Comparison of ENCODE assay signal across 14 cellular contexts in the genomic region with DNA sequence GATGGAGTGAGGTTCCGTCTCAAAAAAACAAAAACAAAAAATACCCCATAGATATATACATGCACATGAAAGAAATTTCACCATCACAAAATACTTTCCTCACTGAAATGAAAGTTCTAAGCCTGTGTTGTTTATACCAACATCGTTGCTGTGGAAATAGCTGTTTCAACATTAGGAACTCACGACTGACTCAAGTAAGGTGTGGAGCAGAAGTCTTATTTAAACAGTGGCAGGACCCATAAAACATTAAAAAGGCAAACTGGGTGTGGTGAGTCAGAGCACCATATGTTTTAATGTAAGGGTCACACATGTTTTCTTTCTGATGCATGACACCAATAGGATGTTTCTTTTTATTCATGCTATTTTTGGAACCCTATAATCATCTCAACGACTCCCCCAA. TPM values are rescaled to one million over a fixed set of nuclear protein-coding genes. Genes with fewer than 3 reads are reported as not detected.
DNase-seq lines count a peak whose midpoint lies in the region; ATAC-seq, FAIRE-seq and TF ChIP-seq lines count a peak whose summit lies in the region.
"Had no signal": no experiment of that assay in that cellular context is flagged by ENCODE, and none has a peak within 500 bp of the region (broad histone marks: within the 10 kb centered on the region; RNA-seq: fewer than 3 reads in every experiment).

No MANE protein-coding gene starts in this region.

- peak; percentile 84 for ATAC-seq in esophagus mucosa
- no peak for ATAC-seq in activated naive CD4-positive, alpha-beta T cell treated with anti-CD3 and anti-CD28 coated beads, Interleukin-2, amount 50 U/mL, for 72 hours

- H3K27me3 ChIP-seq in stomach: no peaks in the 10 kb centered on the region

- no peak for TF ChIP-seq CTCF in stomach (IDR thresholded peaks at IDR 0.05)

- no peak for TF ChIP-seq EP300 in stomach (IDR thresholded peaks at IDR 0.05)

- no peak overlapping the region for H3K27ac Mint-ChIP-seq in activated naive CD4-positive, alpha-beta T cell treated with anti-CD3 and anti-CD28 coated beads, Interleukin-2, amount 50 U/mL, for 72 hours
- H3K27ac Mint-ChIP-seq: activated CD4-positive, alpha-beta T cell treated with anti-CD3 and anti-CD28 coated beads, Interleukin-2, amount 10 ng/mL, durations not matched to agents 24 days and 14 days; activated naive CD8-positive, alpha-beta T cell treated with anti-CD3 and anti-CD28 coated beads, Interleukin-2, amount 10 ng/mL, durations not matched to agents 7 days and 5 days; memory B cell had no signal

- WGBS in stomach, 5 donors: 28 to 48% (median 35%) methylated on average over 4 of the region's 4 CpGs

- H3K9me3 ChIP-seq in stomach: no peaks in the 10 kb centered on the region

- no peaks in the 10 kb centered on the region for H3K36me3 ChIP-seq in stomach

- DNase-seq in ELR (ENCODE audit: low read depth) (peak; percentile 83), NCI-H748 treated with DMSO at 0.1 percent for 48 hours (lab: John Stamatoyannopoulos, UW) (peak; percentile 91), stomach (no peak), NCI-H1048 (lab: John Stamatoyannopoulos, UW) (no peak), HTR-8/SVneo (ENCODE audit: insufficient read length, low spot score) (no peak), HEK293T (ENCODE audit: extremely low spot score) (no peak)
- DNase-seq in activated naive CD4-positive, alpha-beta T cell treated with anti-CD3 and anti-CD28 coated beads, Interleukin-2, amount 50 U/mL, for 72 hours (ENCODE audit: low spot score in 2 of 2): no peak
- DNase-seq: activated CD4-positive, alpha-beta T cell treated with anti-CD3 and anti-CD28 coated beads, Interleukin-2, amount 10 ng/mL, durations not matched to agents 24 days and 14 days; activated naive CD8-positive, alpha-beta T cell treated with anti-CD3 and anti-CD28 coated beads, Interleukin-2, amount 10 ng/mL, durations not matched to agents 7 days and 5 days; foreskin melanocyte; RPMI8226 had no signal

- intact Hi-C loops in stomach (cut with DNase I; ENCODE audit: low total_unique reads): no loop called here

- H3K36me3 Mint-ChIP-seq in activated naive CD4-positive, alpha-beta T cell treated with anti-CD3 and anti-CD28 coated beads, Interleukin-2, amount 50 U/mL, for 72 hours: no peaks in the 10 kb centered on the region
- H3K36me3 Mint-ChIP-seq: activated naive CD8-positive, alpha-beta T cell treated with anti-CD3 and anti-CD28 coated beads, Interleukin-2, amount 10 ng/mL, durations not matched to agents 7 days and 5 days; memory B cell had no signal

- H3K27ac ChIP-seq in stomach: peak overlapping the region in 4 of 5 donors; percentile 24 to 70 (median 45)

- H3K4me1 ChIP-seq in stomach: peaks cover 16 to 35% (median 29%) of the 10 kb centered on the region in 4 donors

- no peak for FAIRE-seq in HTR-8/SVneo (lab: Jason Lieb, UNC)

- H3K9me3 Mint-ChIP-seq in activated naive CD4-positive, alpha-beta T cell treated with anti-CD3 and anti-CD28 coated beads, Interleukin-2, amount 50 U/mL, for 72 hours: no peaks in the 10 kb centered on the region
- H3K9me3 Mint-ChIP-seq: activated CD4-positive, alpha-beta T cell treated with anti-CD3 and anti-CD28 coated beads, Interleukin-2, amount 10 ng/mL, durations not matched to agents 24 days and 14 days; activated naive CD8-positive, alpha-beta T cell treated with anti-CD3 and anti-CD28 coated beads, Interleukin-2, amount 10 ng/mL, durations not matched to agents 7 days and 5 days; memory B cell had no signal

- TF ChIP-seq POLR2A in stomach (IDR thresholded peaks at IDR 0.05): no peak

- POLR2A ChIA-PET in HEK293T (lab: Yijun Ruan, JAX): no interaction called here

- H3K4me3 ChIP-seq in stomach: no peak overlapping the region
- H3K4me3 ChIP-seq: skin epidermis had no signal

- CTCF ChIA-PET in HEK293T (lab: Yijun Ruan, JAX): interaction anchor here (0.6 kb wide), 1 partner anchor 20 kb away, joined by 6 read pairs; no protein-coding TSS in a partner anchor

TF ChIP-seq in HEK293T, 16 proteins besides CTCF, POLR2A, EP300 and RAD21:
- TF ChIP-seq FOXA1 (IDR thresholded peaks at IDR 0.05) (no peak), NFRKB (IDR thresholded peaks at IDR 0.05) (no peak)

RNA-seq across cellular contexts. Expression of gene BAIAP2L1, which starts 48.3 kb away (rescaled TPM):
- 30.6 TPM for total RNA-seq in esophagus mucosa
- 10 to 100 TPM; 20.6 to 78.2 (median 62.9) TPM for total RNA-seq in stomach
- polyA plus RNA-seq in stomach: 10 to 100 TPM; 26.1 to 46.9 (median 28.1) TPM
- total RNA-seq in activated naive CD4-positive, alpha-beta T cell treated with anti-CD3 and anti-CD28 coated beads, Interleukin-2, amount 50 U/mL, for 72 hours: 1 to 10 TPM; 4.2 to 5.1 TPM

Comparison
In these comparisons a context has a peak if more than half of its experiments do, and no peak if none do; other contexts are left out.
1. DNase-seq: peak in ELR (single experiment) and NCI-H748 treated with DMSO at 0.1 percent for 48 hours (single experiment); none in stomach (single experiment), NCI-H1048 (single experiment), HTR-8/SVneo (single experiment), HEK293T (single experiment) and activated naive CD4-positive, alpha-beta T cell treated with anti-CD3 and anti-CD28 coated beads, Interleukin-2, amount 50 U/mL, for 72 hours (0 of 2).